In genomic region chr11:60912851-60913550, GRCh38 we compare ENCODE assay signal across 9 cellular contexts. TPM values are rescaled to one million over a fixed set of nuclear protein-coding genes. Genes with fewer than 3 reads are reported as not detected.
DNase-seq lines count a peak whose midpoint lies in the region; ATAC-seq and TF ChIP-seq lines count a peak whose summit lies in the region.
"Had no signal": no experiment of that assay in that cellular context is flagged by ENCODE, and none has a peak within 500 bp of the region (broad histone marks: within the 10 kb centered on the region; RNA-seq: fewer than 3 reads in every experiment).

No MANE protein-coding gene starts in this region.

- H3K9me3 ChIP-seq in CD8-positive, alpha-beta T cell (ENCODE audit: low read length) = no peaks in the 10 kb centered on the region
- H3K9me3 ChIP-seq in PC-9 (ENCODE audit: insufficient read depth, low read depth) = no peaks in the 10 kb centered on the region

- peaks cover 80% of the 10 kb centered on the region for H3K4me1 Mint-ChIP-seq in CD8-positive, alpha-beta T cell (ENCODE audit: low read depth)
- H3K4me1 Mint-ChIP-seq in endothelial cell (ENCODE audit: unreplicated experiment) = peaks cover 64% of the 10 kb centered on the region
- peaks cover 40% of the 10 kb centered on the region for H3K4me1 Mint-ChIP-seq in osteocyte (ENCODE audit: unreplicated experiment)

- H3K27ac ChIP-seq in CD8-positive, alpha-beta T cell (ENCODE audit: low read depth, low read length) = peak overlapping the region; percentile 77
- H3K27ac ChIP-seq in PC-9 = no peak overlapping the region

- H3K36me3 Mint-ChIP-seq in CD8-positive, alpha-beta T cell = peaks cover 12% of the 10 kb centered on the region
- peaks cover 12% of the 10 kb centered on the region for H3K36me3 Mint-ChIP-seq in endothelial cell (ENCODE audit: low read depth, unreplicated experiment)
- H3K36me3 Mint-ChIP-seq in osteocyte (ENCODE audit: unreplicated experiment) = peaks cover 4% of the 10 kb centered on the region

- intact Hi-C loops in CD8-positive, alpha-beta T cell (cut with DNase I, micrococcal nuclease) = loop anchor here (1.0 to 10.0 kb wide), 4 partner anchors 71 to 1642 kb away; partner anchors contain the start of genes CYB561A3 (in 2 of the 2), TMEM138 (in 2 of the 2) and CCDC86 (in 1 of the 2)
- intact Hi-C loops in PC-9 (cut with micrococcal nuclease; ENCODE audit: unreplicated experiment) = no loop called here

- H4K20me1 ChIP-seq in PC-9 (ENCODE audit: insufficient read depth) = no peaks in the 10 kb centered on the region; the same call in 1 of the 2 replicates

- H3K27me3 Mint-ChIP-seq in CD8-positive, alpha-beta T cell (ENCODE audit: low read depth) = no peaks in the 10 kb centered on the region
- H3K27me3 Mint-ChIP-seq in endothelial cell (ENCODE audit: unreplicated experiment) = peaks cover 17% of the 10 kb centered on the region
- peaks cover 18% of the 10 kb centered on the region for H3K27me3 Mint-ChIP-seq in osteocyte (ENCODE audit: unreplicated experiment)

- H3K36me3 ChIP-seq in CD8-positive, alpha-beta T cell (ENCODE audit: insufficient read depth, low read length) = no peaks in the 10 kb centered on the region
- no peaks in the 10 kb centered on the region for H3K36me3 ChIP-seq in PC-9 (ENCODE audit: low read depth)

- BruUV-seq in PC-9 (replicated peaks; lab: Mats Ljungman, UMichigan) = no TSS peak

- H3K4me3 ChIP-seq in CD8-positive, alpha-beta T cell (ENCODE audit: low read depth, low read length) = peak overlapping the region; percentile 85
- peak overlapping the region; percentile 78; the same call in 1 of the 2 replicates for H3K4me3 ChIP-seq in PC-9

- DNase-seq in CD8-positive, alpha-beta T cell = no peak
- DNase-seq in PC-9 = no peak
- DNase-seq in endothelial cell (ENCODE audit: low spot score) = no peak
- no peak for DNase-seq in osteocyte (ENCODE audit: extremely low spot score, unreplicated experiment)
- DNase-seq in NCI-H2029 (lab: John Stamatoyannopoulos, UW) = no peak
- DNase-seq in AML-193 (lab: John Stamatoyannopoulos, UW) = no peak
- DNase-seq in NCI-H187 treated with DMSO at 0.1 percent for 48 hours (lab: John Stamatoyannopoulos, UW) = no peak
- no peak for DNase-seq in NCI-H748 (lab: John Stamatoyannopoulos, UW; ENCODE audit: unreplicated experiment)

- POLR2A ChIA-PET in CD8-positive, alpha-beta T cell (lab: Charles Lee) = interaction anchor here (0.6 to 4.0 kb wide), 14 partner anchors 8 to 486 kb away, joined by 3 to 41 read pairs (median 4); partner anchors contain the start of genes PRPF19 and TMEM132A
- POLR2A ChIA-PET in PC-9 (lab: Charles Lee; ENCODE audit: unreplicated experiment) = interaction anchor here (0.5 to 0.8 kb wide), 6 partner anchors 41 to 1928 kb away, joined by 3 to 8 read pairs (median 4); no protein-coding TSS in a partner anchor

- CTCF ChIA-PET in CD8-positive, alpha-beta T cell (lab: Charles Lee) = interaction anchor here (1.0 to 8.4 kb wide), 11 partner anchors 8 to 274 kb away, joined by 3 to 77 read pairs (median 5); partner anchors contain the start of gene CCDC86
- CTCF ChIA-PET in PC-9 (lab: Charles Lee) = interaction anchor here (0.6 to 1.2 kb wide), 2 partner anchors 12 to 14 kb away, joined by 3 to 6 read pairs; no protein-coding TSS in a partner anchor

- H3F3A ChIP-seq in PC-9 (ENCODE audit: insufficient read depth, low read depth) = peaks cover 14% of the 10 kb centered on the region

- H3K9me2 ChIP-seq in PC-9 (ENCODE audit: insufficient read depth) = no peaks in the 10 kb centered on the region

- H3K4me2 ChIP-seq in PC-9 = peak overlapping the region; percentile 92

- peaks cover 36% of the 10 kb centered on the region for H3K79me2 ChIP-seq in PC-9 (ENCODE audit: low read depth)

- H3K9me3 Mint-ChIP-seq in CD8-positive, alpha-beta T cell = no peaks in the 10 kb centered on the region
- H3K9me3 Mint-ChIP-seq in endothelial cell (ENCODE audit: unreplicated experiment) = no peaks in the 10 kb centered on the region
- no peaks in the 10 kb centered on the region for H3K9me3 Mint-ChIP-seq in osteocyte (ENCODE audit: unreplicated experiment)

- no peak for ATAC-seq in CD8-positive, alpha-beta T cell

- H3K27ac Mint-ChIP-seq in CD8-positive, alpha-beta T cell = peak overlapping the region; percentile 97
- H3K27ac Mint-ChIP-seq in endothelial cell (ENCODE audit: unreplicated experiment) (peak overlapping the region; percentile 99), osteocyte (ENCODE audit: unreplicated experiment) (peak overlapping the region; percentile 98)

- peak overlapping the region; percentile 95 for H3K4me3 Mint-ChIP-seq in CD8-positive, alpha-beta T cell
- H3K4me3 Mint-ChIP-seq in endothelial cell (ENCODE audit: unreplicated experiment) = peak overlapping the region; percentile 99
- H3K4me3 Mint-ChIP-seq in osteocyte (ENCODE audit: unreplicated experiment) = peak overlapping the region; percentile 100

- TF ChIP-seq CTCF in CD8-positive, alpha-beta T cell (IDR thresholded peaks at IDR 0.05) = no peak
- no peak for TF ChIP-seq CTCF in PC-9 (conservative IDR thresholded peaks at IDR 0.05)
- no peak for TF ChIP-seq CTCF in endothelial cell (IDR thresholded peaks at IDR 0.05; ENCODE audit: unreplicated experiment)
- no peak for TF ChIP-seq CTCF in osteocyte (IDR thresholded peaks at IDR 0.05)

- peak overlapping the region; percentile 93 for H2AFZ ChIP-seq in PC-9

- H3K27me3 ChIP-seq in CD8-positive, alpha-beta T cell (ENCODE audit: insufficient read depth, low read length) = no peaks in the 10 kb centered on the region
- H3K27me3 ChIP-seq in PC-9 (ENCODE audit: insufficient read depth, low read depth) = peaks cover 27% of the 10 kb centered on the region; the same call in 1 of the 2 replicates

- peaks cover 40% of the 10 kb centered on the region for H3K4me1 ChIP-seq in CD8-positive, alpha-beta T cell (ENCODE audit: insufficient read depth, low read length)
- H3K4me1 ChIP-seq in PC-9 (replicated peaks; ENCODE audit: insufficient read depth) = peaks cover 31% of the 10 kb centered on the region

RNA-seq across cellular contexts. Expression of gene TMEM109, which starts 1.0 kb away (rescaled TPM):
- 10 to 100 TPM; 46.7 to 52.2 TPM for total RNA-seq in CD8-positive, alpha-beta T cell
- total RNA-seq in PC-9 (2021) (104 and 105 TPM in 2 replicates), endothelial cell (ENCODE audit: unreplicated experiment) (95.1 TPM), osteocyte (144 and 152 TPM in 2 replicates)

RNA-seq across cellular contexts. Expression of gene PRPF19, which starts 6.6 kb away (rescaled TPM):
- 10 to 100 TPM; 96.1 to 99.4 TPM for total RNA-seq in CD8-positive, alpha-beta T cell
- total RNA-seq in PC-9 (2021) (135 and 160 TPM in 2 replicates), endothelial cell (ENCODE audit: unreplicated experiment) (163 TPM), osteocyte (78.0 and 78.2 TPM in 2 replicates)

RNA-seq across cellular contexts. Expression of gene TMEM132A, which starts 11.3 kb away (rescaled TPM):
- total RNA-seq in CD8-positive, alpha-beta T cell = not detected
- total RNA-seq in PC-9 (2021) (54.4 and 90.3 TPM in 2 replicates), endothelial cell (ENCODE audit: unreplicated experiment) (164 TPM), osteocyte (113 and 118 TPM in 2 replicates)

RNA-seq across cellular contexts. Expression of gene SLC15A3, which starts 39.0 kb away (rescaled TPM):
- total RNA-seq in CD8-positive, alpha-beta T cell = 1 to 10 TPM; 6.3 to 9.0 TPM
- 2.7 and 5.5 TPM in 2 replicates for total RNA-seq in PC-9 (2021)
- total RNA-seq in endothelial cell (ENCODE audit: unreplicated experiment) = 0.62 TPM
- total RNA-seq in osteocyte = 11.6 and 14.6 TPM in 2 replicates

RNA-seq across cellular contexts. Expression of gene ZP1, which starts 45.7 kb away (rescaled TPM):
- total RNA-seq in CD8-positive, alpha-beta T cell = not detected
- not detected in 2 replicates for total RNA-seq in PC-9 (2021)
- total RNA-seq in endothelial cell (ENCODE audit: unreplicated experiment) = not detected
- total RNA-seq in osteocyte = not detected in 2 replicates
- total RNA-seq: glomerular endothelial cell had no signal

Comparison
In these comparisons a context has a peak if more than half of its experiments do, and no peak if none do; other contexts are left out.
1. RNA of gene TMEM132A, which starts 11.3 kb away (total RNA-seq): 164 TPM in endothelial cell (single experiment), 113 to 118 TPM in osteocyte and 54.4 to 90.3 TPM in PC-9; not detected in CD8-positive, alpha-beta T cell; every median in the first group is over 10 times any median in the second.
2. Peak in every context shown above with its lines, with median percentiles within 50 percentile points of each other: H3K27ac Mint-ChIP-seq and H3K4me3 Mint-ChIP-seq.